ENCODE assay signal across 8 cellular contexts in genomic region chr2:55051026-55051866, GRCh38. TPM values are rescaled to one million over a fixed set of nuclear protein-coding genes. Genes with fewer than 3 reads are reported as not detected.
DNase-seq lines count a peak whose midpoint lies in the region; ATAC-seq and TF ChIP-seq lines count a peak whose summit lies in the region.

No MANE protein-coding gene starts in this region.

- no peak for TF ChIP-seq RAD21 in Ishikawa (IDR thresholded peaks at IDR 0.05; ENCODE audit: low read depth)

- TF ChIP-seq CTCF in coronary artery (IDR thresholded peaks at IDR 0.05) (no peak), kidney epithelial cell (IDR thresholded peaks at IDR 0.05; ENCODE audit: insufficient read depth, low read length, poor library complexity, severe bottlenecking) (no peak)

- peak; percentile 71; the same call in 1 of the 2 replicates for TF ChIP-seq EP300 in Ishikawa (IDR thresholded peaks at IDR 0.05; ENCODE audit: borderline replicate concordance)

- peak overlapping the region; percentile 96 to 98 for H3K27ac ChIP-seq in coronary artery

- no peaks in the 10 kb centered on the region for H3K36me3 ChIP-seq in kidney epithelial cell (ENCODE audit: control insufficient read depth, insufficient read depth, low read length)

- H3K27me3 ChIP-seq in kidney epithelial cell (ENCODE audit: control insufficient read depth, insufficient read depth, low read length), result no peaks in the 10 kb centered on the region

- ATAC-seq in GM18868 (IDR thresholded peaks at IDR 0.05; ENCODE audit: unreplicated experiment), result no peak
- ATAC-seq in GM21825 (IDR thresholded peaks at IDR 0.05; ENCODE audit: unreplicated experiment), result no peak

- DNase-seq in DMS53 (lab: John Stamatoyannopoulos, UW) (peak; percentile 83), T-helper 9 cell (peak; percentile 16), coronary artery (ENCODE audit: low spot score) (peak; percentile 82), kidney epithelial cell (ENCODE audit: low read depth) (peak; percentile 100)
- DNase-seq in stimulated activated CD4-positive, alpha-beta T cell treated with anti-CD3 and anti-CD28 coated beads, Interleukin-1b, Interleukin-23, amount 100 ng/mL, for 24 hours (ENCODE audit: low read depth in 4 of 4, low spot score in 1 of 4), result peak in 3 of 4 experiments; percentile 8 to 12 (median 12)

- H3K4me3 ChIP-seq in coronary artery (peak overlapping the region; percentile 85), kidney epithelial cell (ENCODE audit: low read depth, low read length) (peak overlapping the region; percentile 52)

TF ChIP-seq in Ishikawa, 13 proteins besides CTCF, POLR2A, EP300 and RAD21:
- no peak for TF ChIP-seq ZBTB7A (IDR thresholded peaks at IDR 0.05; ENCODE audit: low read depth)
- TF ChIP-seq TAF1 (IDR thresholded peaks at IDR 0.05; ENCODE audit: low read depth), result no peak; the same call in none of the 2 replicates
- 0 out of 2 replicates have a peak, but pooled peaks have one; percentile 7 for TF ChIP-seq USF1 (IDR thresholded peaks at IDR 0.05)
- TF ChIP-seq TEAD4 (IDR thresholded peaks at IDR 0.05), result peak; percentile 47; the same call in 1 of the 2 replicates
- no peak for TF ChIP-seq REST (IDR thresholded peaks at IDR 0.05; ENCODE audit: low read depth)
- no peak for TF ChIP-seq YY1 (IDR thresholded peaks at IDR 0.05; ENCODE audit: low read depth)
- TF ChIP-seq TCF12 (IDR thresholded peaks at IDR 0.05; ENCODE audit: low read depth), result peak; percentile 57
- TF ChIP-seq FOXM1 (IDR thresholded peaks at IDR 0.05; ENCODE audit: borderline replicate concordance, low read depth), result no peak
- TF ChIP-seq CREB1 (IDR thresholded peaks at IDR 0.05; ENCODE audit: low read depth), result no peak
- no peak for TF ChIP-seq NFIC (IDR thresholded peaks at IDR 0.05)
- TF ChIP-seq CEBPB (IDR thresholded peaks at IDR 0.05), result peak; percentile 28; the same call in 1 of the 2 replicates
- TF ChIP-seq EGR1 (IDR thresholded peaks at IDR 0.05), result no peak
- TF ChIP-seq, protein P1, sequence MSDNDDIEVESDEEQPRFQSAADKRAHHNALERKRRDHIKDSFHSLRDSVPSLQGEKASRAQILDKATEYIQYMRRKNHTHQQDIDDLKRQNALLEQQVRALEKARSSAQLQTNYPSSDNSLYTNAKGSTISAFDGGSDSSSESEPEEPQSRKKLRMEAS (IDR thresholded peaks at IDR 0.05), result no peak
TF ChIP-seq in Ishikawa: peak in this region for 4.

RNA-seq across cellular contexts. Expression of gene RTN4, which starts 1.0 kb away (rescaled TPM):
- 355 and 382 TPM in 2 replicates for total RNA-seq in kidney epithelial cell

Comparison
In these comparisons a context has a peak if more than half of its experiments do, and no peak if none do; other contexts are left out.
1. DNase-seq: peak in every context shown above with its lines; median percentile 100 in kidney epithelial cell; 83 in DMS53; 82 in coronary artery; 16 in T-helper 9 cell; 12 in stimulated activated CD4-positive, alpha-beta T cell treated with anti-CD3 and anti-CD28 coated beads, Interleukin-1b, Interleukin-23, amount 100 ng/mL, for 24 hours.